Comparison of ENCODE assay signal across 9 cellular contexts in genomic region chr22:36350751-36351594, GRCh38. TPM values are rescaled to one million over a fixed set of nuclear protein-coding genes. Genes with fewer than 3 reads are reported as not detected.
DNase-seq lines count a peak whose midpoint lies in the region; ATAC-seq and TF ChIP-seq lines count a peak whose summit lies in the region.
"Had no signal": no experiment of that assay in that cellular context is flagged by ENCODE, and none has a peak within 500 bp of the region (broad histone marks: within the 10 kb centered on the region; RNA-seq: fewer than 3 reads in every experiment).

No MANE protein-coding gene starts in this region.

- no peak for ATAC-seq in GM18511 (IDR thresholded peaks at IDR 0.05; ENCODE audit: unreplicated experiment)

- peaks cover 47% of the 10 kb centered on the region for H3K36me3 Mint-ChIP-seq in activated naive CD4-positive, alpha-beta T cell treated with anti-CD3 and anti-CD28 coated beads, Interleukin-2, amount 10 ng/mL, durations not matched to agents 7 days and 5 days
- H3K36me3 Mint-ChIP-seq in chondrocyte (ENCODE audit: low read depth) = peaks cover 19% of the 10 kb centered on the region

- TF ChIP-seq POLR2A in uterus (IDR thresholded peaks at IDR 0.05) = no peak

- H3K4me3 ChIP-seq in mucosa of rectum (ENCODE audit: low read length in 2 of 2) (no peak overlapping the region), uterus (no peak overlapping the region)

- DNase-seq in activated naive CD4-positive, alpha-beta T cell treated with anti-CD3 and anti-CD28 coated beads, Interleukin-2, amount 10 ng/mL, durations not matched to agents 7 days and 5 days = no peak
- no peak for DNase-seq in activated naive CD4-positive, alpha-beta T cell treated with Interleukin-2 at 50 U/mL for 16 hours
- DNase-seq in chondrocyte (ENCODE audit: low spot score) = no peak
- DNase-seq in uterus = no peak
- no peak for DNase-seq in DMS 273 treated with DMSO at 0.1 percent for 48 hours (lab: John Stamatoyannopoulos, UW)
- DNase-seq in stimulated activated CD4-positive, alpha-beta T cell treated with anti-CD3 and anti-CD28 coated beads, Interleukin-1b, Interleukin-23, amount 100 ng/mL, for 48 hours = no peak
- DNase-seq: GDM1 had no signal

- TF ChIP-seq CTCF in chondrocyte (IDR thresholded peaks at IDR 0.05) (peak; percentile 27), uterus (IDR thresholded peaks at IDR 0.05) (peak in 1 of 4 experiments; percentile 17)

- H3K36me3 ChIP-seq in mucosa of rectum (ENCODE audit: control insufficient read depth in 2 of 2, insufficient read depth in 2 of 2, low read length in 2 of 2) = peaks cover 5 to 33% of the 10 kb centered on the region in 2 donors
- H3K36me3 ChIP-seq in uterus = no peaks in the 10 kb centered on the region

- CTCF ChIA-PET in activated naive CD4-positive, alpha-beta T cell treated with anti-CD3 and anti-CD28 coated beads, Interleukin-2, amount 10 ng/mL, durations not matched to agents 7 days and 5 days (lab: Charles Lee) = interaction anchor here (1.1 kb wide), 1 partner anchor 17 kb away, joined by 4 read pairs; no protein-coding TSS in a partner anchor

- H3K9me3 Mint-ChIP-seq in activated naive CD4-positive, alpha-beta T cell treated with anti-CD3 and anti-CD28 coated beads, Interleukin-2, amount 10 ng/mL, durations not matched to agents 7 days and 5 days = no peaks in the 10 kb centered on the region
- H3K9me3 Mint-ChIP-seq in chondrocyte (ENCODE audit: low read depth) = no peaks in the 10 kb centered on the region

- H3K4me3 Mint-ChIP-seq in activated naive CD4-positive, alpha-beta T cell treated with anti-CD3 and anti-CD28 coated beads, Interleukin-2, amount 10 ng/mL, durations not matched to agents 7 days and 5 days = no peak overlapping the region
- H3K4me3 Mint-ChIP-seq in chondrocyte (ENCODE audit: unreplicated experiment) = peak overlapping the region; percentile 58

- H3K4me1 Mint-ChIP-seq in activated naive CD4-positive, alpha-beta T cell treated with anti-CD3 and anti-CD28 coated beads, Interleukin-2, amount 10 ng/mL, durations not matched to agents 7 days and 5 days = peaks cover 80% of the 10 kb centered on the region
- peaks cover 88% of the 10 kb centered on the region for H3K4me1 Mint-ChIP-seq in chondrocyte (ENCODE audit: low read depth)

- H3K27ac Mint-ChIP-seq in activated naive CD4-positive, alpha-beta T cell treated with anti-CD3 and anti-CD28 coated beads, Interleukin-2, amount 10 ng/mL, durations not matched to agents 7 days and 5 days = peak overlapping the region; percentile 65
- peak overlapping the region; percentile 94 for H3K27ac Mint-ChIP-seq in chondrocyte (ENCODE audit: unreplicated experiment)

- no peaks in the 10 kb centered on the region for H3K27me3 ChIP-seq in mucosa of rectum (ENCODE audit: control insufficient read depth in 2 of 2, insufficient read depth in 2 of 2, low read length in 2 of 2)
- H3K27me3 ChIP-seq in uterus = no peaks in the 10 kb centered on the region

- intact Hi-C loops in uterus (cut with DNase I; ENCODE audit: low total_unique reads) = no loop called here

- H3K9ac ChIP-seq in mucosa of rectum (ENCODE audit: low read depth in 1 of 2, low read length in 2 of 2) = peak overlapping the region in 1 of 2 donors; percentile 12

- H3K27ac ChIP-seq in mucosa of rectum (ENCODE audit: low read depth in 2 of 2, low read length in 2 of 2) = peak overlapping the region; percentile 72 to 79
- peak overlapping the region; percentile 96 to 98 for H3K27ac ChIP-seq in uterus

- no peaks in the 10 kb centered on the region for H3K27me3 Mint-ChIP-seq in activated naive CD4-positive, alpha-beta T cell treated with anti-CD3 and anti-CD28 coated beads, Interleukin-2, amount 10 ng/mL, durations not matched to agents 7 days and 5 days
- no peaks in the 10 kb centered on the region for H3K27me3 Mint-ChIP-seq in chondrocyte (ENCODE audit: low read depth)

- H3K9me3 ChIP-seq in mucosa of rectum (ENCODE audit: control insufficient read depth in 2 of 2, low read length in 2 of 2) = no peaks in the 10 kb centered on the region
- no peaks in the 10 kb centered on the region for H3K9me3 ChIP-seq in uterus

- peaks cover 34 to 41% of the 10 kb centered on the region in 2 donors for H3K4me1 ChIP-seq in mucosa of rectum (ENCODE audit: control insufficient read depth in 2 of 2, insufficient read depth in 2 of 2, low read length in 2 of 2)
- peaks cover 8 to 43% of the 10 kb centered on the region in 2 donors for H3K4me1 ChIP-seq in uterus

RNA-seq across cellular contexts. Expression of gene MYH9, which starts 36.8 kb away (rescaled TPM):
- 1,046 to 1,908 TPM (median 1,853 TPM) in 3 replicates for total RNA-seq in chondrocyte
- total RNA-seq in uterus = 1,000 to 10,000 TPM in 1 of 4 donors, 100 to 1,000 TPM in 3; 215 to 1,171 (median 400) TPM
